8 cellular contexts compared by ENCODE assay signal in the genomic region with DNA sequence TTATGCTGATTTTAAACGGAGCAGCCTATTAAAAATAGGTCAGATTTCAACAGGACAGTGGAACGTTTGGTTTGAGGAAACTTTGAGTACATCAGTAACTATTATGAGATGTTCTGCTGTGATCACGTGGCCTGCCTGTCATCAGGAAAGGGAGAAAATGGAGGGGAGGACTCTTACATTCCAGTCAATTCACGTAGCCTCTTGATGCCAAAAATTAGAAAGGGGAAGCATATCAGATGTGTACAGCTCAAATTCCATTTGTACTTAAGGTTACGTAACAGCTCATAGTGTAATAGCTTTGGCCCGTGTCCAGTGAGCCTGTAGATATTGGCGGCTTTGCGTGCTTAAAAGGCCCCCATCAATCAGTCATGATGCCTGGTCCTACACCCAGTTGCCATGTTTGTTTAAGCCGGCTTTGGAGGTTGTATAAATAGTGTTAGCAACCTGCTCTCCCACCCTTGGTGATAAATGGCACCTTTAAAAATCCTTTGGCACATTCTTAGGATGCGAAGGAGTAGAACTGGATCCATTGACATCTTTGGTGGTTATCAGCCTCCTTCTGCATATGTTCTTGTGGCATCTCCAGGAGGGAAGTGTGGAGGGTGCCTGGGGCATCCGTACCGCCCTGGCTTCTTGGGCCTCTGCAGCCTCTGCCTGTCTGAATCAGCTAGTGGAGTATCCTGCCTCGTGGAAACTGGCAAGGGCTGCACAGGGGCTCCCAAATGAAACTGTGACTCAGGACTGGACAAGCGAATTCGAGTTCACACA.
DNase-seq lines count a peak whose midpoint lies in the region; ATAC-seq, FAIRE-seq and TF ChIP-seq lines count a peak whose summit lies in the region.

No MANE protein-coding gene starts in this region.

- H3K4me3 ChIP-seq in BE2C (ENCODE audit: low read depth, low read length) (peak overlapping the region; percentile 7; the same call in 1 of the 2 replicates), brain microvascular endothelial cell (ENCODE audit: low read depth, low read length) (no peak overlapping the region)

- DNase-seq in BE2C (peak; percentile 51), NCI-H2029 treated with DMSO at 0.1 percent for 48 hours (lab: John Stamatoyannopoulos, UW) (peak; percentile 81), brain microvascular endothelial cell (peak; percentile 98), mesothelial cell of epicardium (ENCODE audit: low spot score in 2 of 2, unreplicated experiment in 2 of 2) (peak; percentile 40 to 69), frontal cortex (ENCODE audit: low spot score in 2 of 2) (no peak)

- peak overlapping the region; percentile 95 for H3K27ac Mint-ChIP-seq in mesothelial cell of epicardium

- no peak overlapping the region for H3K4me3 Mint-ChIP-seq in mesothelial cell of epicardium

- no peaks in the 10 kb centered on the region for H3K9me3 Mint-ChIP-seq in mesothelial cell of epicardium

- H3K27me3 ChIP-seq in BE2C (no peaks in the 10 kb centered on the region), brain microvascular endothelial cell (replicated peaks) (no peaks in the 10 kb centered on the region)

- in situ Hi-C loops in brain microvascular endothelial cell (cut with HindIII; ENCODE audit: low pct_ligation_motif_present, low sequenced_read_pairs) = no loop called here

- no peaks in the 10 kb centered on the region for H3K9me3 ChIP-seq in BE2C

- no peaks in the 10 kb centered on the region for H3K27me3 Mint-ChIP-seq in mesothelial cell of epicardium (ENCODE audit: low read depth)

- ATAC-seq in HG02623 (IDR thresholded peaks at IDR 0.05; ENCODE audit: unreplicated experiment) (no peak), HG03280 (IDR thresholded peaks at IDR 0.05; ENCODE audit: unreplicated experiment) (no peak), HG03108 (IDR thresholded peaks at IDR 0.05; ENCODE audit: unreplicated experiment) (no peak)

- H3K36me3 ChIP-seq in BE2C = no peaks in the 10 kb centered on the region
- no peaks in the 10 kb centered on the region for H3K36me3 ChIP-seq in brain microvascular endothelial cell (replicated peaks)

- H3K36me3 Mint-ChIP-seq in mesothelial cell of epicardium = no peaks in the 10 kb centered on the region

- H3K4me1 ChIP-seq in BE2C = peaks cover 3% of the 10 kb centered on the region; the same call in 1 of the 2 replicates

- H3K4me1 Mint-ChIP-seq in mesothelial cell of epicardium = peaks cover 77% of the 10 kb centered on the region

- H3K27ac ChIP-seq in brain microvascular endothelial cell = peak overlapping the region; percentile 93

- TF ChIP-seq CTCF in BE2C (IDR thresholded peaks at IDR 0.05; ENCODE audit: low read depth, low read length) (no peak), brain microvascular endothelial cell (IDR thresholded peaks at IDR 0.05; ENCODE audit: low read depth, low read length, missing control alignments) (no peak), mesothelial cell of epicardium (IDR thresholded peaks at IDR 0.05; ENCODE audit: unreplicated experiment) (no peak)

- FAIRE-seq in frontal cortex (lab: Jason Lieb, UNC) = no peak

Comparison
In these comparisons a context has a peak if more than half of its experiments do, and no peak if none do; other contexts are left out.
1. DNase-seq: peak in BE2C (single experiment), NCI-H2029 treated with DMSO at 0.1 percent for 48 hours (single experiment), brain microvascular endothelial cell (single experiment) and mesothelial cell of epicardium (2 of 2); none in frontal cortex (0 of 2).